ENCODE assay signal across 19 cellular contexts in genomic region chr4:81781824-81782223, GRCh38.
"Had no signal": no experiment of that assay in that cellular context is flagged by ENCODE, and none has a peak within 500 bp of the region (broad histone marks: within the 10 kb centered on the region; RNA-seq: fewer than 3 reads in every experiment).

No MANE protein-coding gene starts in this region.

- ATAC-seq: Right ventricle myocardium inferior had no signal

- DNase-seq: KBM-7, MV-4-11, NCI-H1048, NCI-H1105, NCI-H1417, NCI-H1436 treated with DMSO at 0.1 percent for 48 hours, NCI-H1694, NCI-H1930, NCI-H2081, NCI-H2171, NCI-H226, NCI-H446, NCI-H510A, NCI-H524 treated with DMSO at 0.1 percent for 48 hours, OCI-M1, PC-9, Peyer's patch, SIG-M5 had no signal
